ENCODE assay signal across 20 cellular contexts in the genomic region with DNA sequence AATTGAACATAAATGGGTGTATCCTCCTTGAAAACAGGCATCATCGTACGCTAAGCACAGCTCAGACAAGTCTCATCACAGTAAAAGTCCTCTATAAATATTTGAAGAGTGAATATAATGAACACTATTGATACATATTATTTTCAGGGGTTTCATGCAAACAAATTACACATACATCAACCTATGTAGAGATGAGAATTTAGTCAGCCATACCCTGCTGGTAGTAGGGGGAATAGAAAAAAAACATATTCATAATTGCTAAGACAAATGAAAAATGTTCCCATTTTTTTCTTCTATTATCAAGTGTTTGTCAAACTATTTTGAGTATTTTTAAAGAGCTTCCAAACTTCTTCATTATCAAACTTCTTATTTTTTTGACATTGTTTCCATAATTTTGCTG.
DNase-seq lines count a peak whose midpoint lies in the region; ATAC-seq and TF ChIP-seq lines count a peak whose summit lies in the region.
"Had no signal": no experiment of that assay in that cellular context is flagged by ENCODE, and none has a peak within 500 bp of the region (broad histone marks: within the 10 kb centered on the region; RNA-seq: fewer than 3 reads in every experiment).

No MANE protein-coding gene starts in this region.

- H3K4me1 Mint-ChIP-seq in endothelial cell (ENCODE audit: unreplicated experiment): no peaks in the 10 kb centered on the region
- H3K4me1 Mint-ChIP-seq in neural crest cell: peaks cover 6% of the 10 kb centered on the region
- no peaks in the 10 kb centered on the region for H3K4me1 Mint-ChIP-seq in T-helper 2 cell treated with Interferon-gamma antibody and Interleukin-4, amounts not matched to agents 5 μg/mL and 100 μg/mL, for 36 hours (ENCODE audit: low read depth)
- H3K4me1 Mint-ChIP-seq: CD14-positive monocyte; CD8-positive, alpha-beta memory T cell had no signal

- intact Hi-C loops in Right ventricle myocardium superior (cut with DNase I): no loop called here

- TF ChIP-seq CTCF in endothelial cell (IDR thresholded peaks at IDR 0.05; ENCODE audit: unreplicated experiment) (peak; percentile 28), neural crest cell (conservative IDR thresholded peaks at IDR 0.05) (peak; percentile 42)

- H3K4me3 Mint-ChIP-seq in endothelial cell (ENCODE audit: unreplicated experiment) (no peak overlapping the region), neural crest cell (no peak overlapping the region)
- H3K4me3 Mint-ChIP-seq in T-helper 2 cell treated with Interferon-gamma antibody and Interleukin-4, amounts not matched to agents 5 μg/mL and 100 μg/mL, for 36 hours: no peak overlapping the region
- H3K4me3 Mint-ChIP-seq: CD14-positive monocyte; CD4-positive, alpha-beta T cell; CD8-positive, alpha-beta memory T cell had no signal

- H3K27me3 Mint-ChIP-seq in endothelial cell (ENCODE audit: unreplicated experiment) (peaks cover 4% of the 10 kb centered on the region), neural crest cell (ENCODE audit: low read depth) (no peaks in the 10 kb centered on the region)
- H3K27me3 Mint-ChIP-seq in T-helper 2 cell treated with Interferon-gamma antibody and Interleukin-4, amounts not matched to agents 5 μg/mL and 100 μg/mL, for 36 hours (ENCODE audit: low read depth): no peaks in the 10 kb centered on the region
- H3K27me3 Mint-ChIP-seq: CD4-positive, alpha-beta T cell; CD8-positive, alpha-beta memory T cell had no signal

- ATAC-seq in Right ventricle myocardium superior (ENCODE audit: poor library complexity): no peak
- ATAC-seq in GM21576 (IDR thresholded peaks at IDR 0.05; ENCODE audit: unreplicated experiment): no peak
- ATAC-seq: GM12878 had no signal

- H3K9me3 Mint-ChIP-seq in endothelial cell (ENCODE audit: unreplicated experiment) (no peaks in the 10 kb centered on the region), neural crest cell (peaks cover 14% of the 10 kb centered on the region)
- no peaks in the 10 kb centered on the region for H3K9me3 Mint-ChIP-seq in T-helper 2 cell treated with Interferon-gamma antibody and Interleukin-4, amounts not matched to agents 5 μg/mL and 100 μg/mL, for 36 hours
- H3K9me3 Mint-ChIP-seq: CD4-positive, alpha-beta T cell had no signal

- H3K27ac Mint-ChIP-seq in endothelial cell (ENCODE audit: unreplicated experiment): no peak overlapping the region
- H3K27ac Mint-ChIP-seq in neural crest cell (ENCODE audit: unreplicated experiment): no peak overlapping the region
- H3K27ac Mint-ChIP-seq in T-helper 2 cell treated with Interferon-gamma antibody and Interleukin-4, amounts not matched to agents 5 μg/mL and 100 μg/mL, for 36 hours: no peak overlapping the region
- H3K27ac Mint-ChIP-seq: CD14-positive monocyte; CD4-positive, alpha-beta T cell; CD8-positive, alpha-beta memory T cell had no signal

- H3K36me3 Mint-ChIP-seq in endothelial cell (ENCODE audit: low read depth, unreplicated experiment) (no peaks in the 10 kb centered on the region), neural crest cell (ENCODE audit: low read depth) (peaks cover 13% of the 10 kb centered on the region)
- H3K36me3 Mint-ChIP-seq in T-helper 2 cell treated with Interferon-gamma antibody and Interleukin-4, amounts not matched to agents 5 μg/mL and 100 μg/mL, for 36 hours (ENCODE audit: low read depth): no peaks in the 10 kb centered on the region
- H3K36me3 Mint-ChIP-seq: CD14-positive monocyte; CD8-positive, alpha-beta memory T cell had no signal

- DNase-seq in DMS53 (lab: John Stamatoyannopoulos, UW) (peak; percentile 68), DMS53 treated with DMSO at 0.1 percent for 48 hours (lab: John Stamatoyannopoulos, UW; ENCODE audit: unreplicated experiment) (no peak), endothelial cell (ENCODE audit: low spot score) (no peak), neural crest cell (ENCODE audit: low read depth, low spot score) (no peak), Right ventricle myocardium superior (no peak), DMS114 treated with DMSO at 0.1 percent for 48 hours (lab: John Stamatoyannopoulos, UW; ENCODE audit: unreplicated experiment) (no peak)
- DNase-seq in T-helper 2 cell treated with Interferon-gamma antibody and Interleukin-4, amounts not matched to agents 5 μg/mL and 100 μg/mL, for 36 hours (ENCODE audit: low spot score): no peak
- DNase-seq: AML-193; BE2C; CD4-positive, alpha-beta T cell; CD8-positive, alpha-beta memory T cell; DMS 273 treated with DMSO at 0.1 percent for 48 hours; DMS79; EL; GDM1; GOT3; HCEC 1CT had no signal
